1 cellular context compared by ENCODE assay signal in genomic region chr10:96129387-96130325, GRCh38.
TF ChIP-seq lines count a peak whose summit lies in the region.

Gene ZNF518A, plus strand, starts transcription at chr10:96130297. Its CDS starts 26,026 bp downstream, at chr10:96156323.

TF ChIP-seq in HEK293, 187 proteins besides CTCF, POLR2A, EP300 and RAD21 (continued from another document and continues in another):
- TF ChIP-seq ZNF354C (tag by site-specific recombination; IDR thresholded peaks at IDR 0.05; ENCODE audit: borderline replicate concordance, low read depth): no peak
- 0 out of 2 replicates have a peak, but pooled peaks have one; percentile 66 for TF ChIP-seq BCL11B (tag by site-specific recombination; IDR thresholded peaks at IDR 0.05; ENCODE audit: low read depth)
- peak; percentile 97 for TF ChIP-seq ZNF580 (tag by site-specific recombination; IDR thresholded peaks at IDR 0.05)
- peak; percentile 88 for TF ChIP-seq ZBTB20 (tag by site-specific recombination; IDR thresholded peaks at IDR 0.05)
- no peak; the same call in 1 of the 2 replicates for TF ChIP-seq ZNF148 (tag by site-specific recombination; IDR thresholded peaks at IDR 0.05; ENCODE audit: borderline replicate concordance)
- TF ChIP-seq GLIS1 (tag by site-specific recombination; IDR thresholded peaks at IDR 0.05): no peak
- 0 out of 2 replicates have a peak, but pooled peaks have one; percentile 15 for TF ChIP-seq PRDM4 (tag by site-specific recombination; IDR thresholded peaks at IDR 0.05)
- TF ChIP-seq FEZF1 (tag by site-specific recombination; IDR thresholded peaks at IDR 0.05): peak; percentile 46
- no peak for TF ChIP-seq ZNF654 (tag by site-specific recombination; IDR thresholded peaks at IDR 0.05; ENCODE audit: low read depth)
- peak; percentile 53; the same call in 1 of the 2 replicates for TF ChIP-seq ZNF624 (tag by site-specific recombination; IDR thresholded peaks at IDR 0.05)
- no peak for TF ChIP-seq ZNF184 (tag by site-specific recombination; IDR thresholded peaks at IDR 0.05)
- TF ChIP-seq SP7 (tag by site-specific recombination; IDR thresholded peaks at IDR 0.05): peak; percentile 81
- no peak for TF ChIP-seq ZNF132 (tag by site-specific recombination; IDR thresholded peaks at IDR 0.05; ENCODE audit: borderline replicate concordance)
- peak; percentile 94 for TF ChIP-seq ZNF600 (tag by site-specific recombination; IDR thresholded peaks at IDR 0.05)
- TF ChIP-seq ZNF660 (tag by site-specific recombination; IDR thresholded peaks at IDR 0.05): peak; percentile 85
- TF ChIP-seq ZSCAN18 (tag by site-specific recombination; IDR thresholded peaks at IDR 0.05): 0 out of 2 replicates have a peak, but pooled peaks have one; percentile 13
- peak; percentile 95 for TF ChIP-seq YY1 (tag by site-specific recombination; IDR thresholded peaks at IDR 0.05)
- TF ChIP-seq ZNF10 (tag by site-specific recombination; IDR thresholded peaks at IDR 0.05): no peak
- TF ChIP-seq ZNF777 (tag by site-specific recombination; IDR thresholded peaks at IDR 0.05; ENCODE audit: borderline replicate concordance): no peak; the same call in 1 of the 2 replicates
- no peak for TF ChIP-seq AEBP2 (tag by site-specific recombination; IDR thresholded peaks at IDR 0.05; ENCODE audit: borderline replicate concordance)
- TF ChIP-seq ZNF530 (tag by site-specific recombination; IDR thresholded peaks at IDR 0.05; ENCODE audit: low read depth): no peak
- TF ChIP-seq ZBTB26 (tag by site-specific recombination; optimal IDR thresholded peaks at IDR 0.05): peak; percentile 90
- TF ChIP-seq ZNF704 (tag by site-specific recombination; IDR thresholded peaks at IDR 0.05): no peak
- no peak for TF ChIP-seq ZNF548 (tag by site-specific recombination; IDR thresholded peaks at IDR 0.05)
- TF ChIP-seq KLF8 (tag by site-specific recombination; IDR thresholded peaks at IDR 0.05): peak; percentile 45; the same call in 1 of the 2 replicates
- no peak for TF ChIP-seq ZNF626 (tag by site-specific recombination; IDR thresholded peaks at IDR 0.05)
- TF ChIP-seq ZNF416 (tag by site-specific recombination; IDR thresholded peaks at IDR 0.05): no peak
- peak; percentile 34; the same call in 1 of the 2 replicates for TF ChIP-seq ZNF843 (tag by site-specific recombination; IDR thresholded peaks at IDR 0.05)
- TF ChIP-seq ZNF404 (tag by site-specific recombination; IDR thresholded peaks at IDR 0.05): no peak
- TF ChIP-seq ZNF341 (tag by site-specific recombination; IDR thresholded peaks at IDR 0.05; ENCODE audit: low read depth): peak; percentile 31; the same call in 1 of the 2 replicates
- no peak for TF ChIP-seq ZBTB1 (tag by site-specific recombination; IDR thresholded peaks at IDR 0.05)
- no peak for TF ChIP-seq SCRT1 (tag by site-specific recombination; IDR thresholded peaks at IDR 0.05; ENCODE audit: borderline replicate concordance)
- TF ChIP-seq YY2 (tag by site-specific recombination; IDR thresholded peaks at IDR 0.05): peak; percentile 91
- 0 out of 2 replicates have a peak, but pooled peaks have one; percentile 17 for TF ChIP-seq ZNF223 (tag by site-specific recombination; IDR thresholded peaks at IDR 0.05)
- no peak for TF ChIP-seq GLIS2 (tag by site-specific recombination; IDR thresholded peaks at IDR 0.05)
- no peak for TF ChIP-seq ZNF549 (tag by site-specific recombination; IDR thresholded peaks at IDR 0.05)
- no peak for TF ChIP-seq ZNF830 (tag by site-specific recombination; IDR thresholded peaks at IDR 0.05; ENCODE audit: low read depth)
- peak; percentile 91; the same call in 1 of the 2 replicates for TF ChIP-seq ZNF621 (tag by site-specific recombination; IDR thresholded peaks at IDR 0.05)
- TF ChIP-seq ZNF133 (tag by site-specific recombination; IDR thresholded peaks at IDR 0.05): no peak
- no peak for TF ChIP-seq ZFP3 (tag by site-specific recombination; IDR thresholded peaks at IDR 0.05; ENCODE audit: low read depth)
- no peak for TF ChIP-seq HOXA7 (CRISPR knock-in tag; IDR thresholded peaks at IDR 0.05; ENCODE audit: borderline replicate concordance)
- no peak for TF ChIP-seq TCF7L2 (IDR thresholded peaks at IDR 0.05; ENCODE audit: borderline replicate concordance, low read depth, low read length)
- TF ChIP-seq ZFP37 (tag by site-specific recombination; IDR thresholded peaks at IDR 0.05): peak; percentile 82
- TF ChIP-seq ZNF791 (tag by site-specific recombination; IDR thresholded peaks at IDR 0.05): no peak
- no peak for TF ChIP-seq ZNF837 (tag by site-specific recombination; IDR thresholded peaks at IDR 0.05)
- TF ChIP-seq ZNF585B (tag by site-specific recombination; IDR thresholded peaks at IDR 0.05): no peak
- no peak for TF ChIP-seq ZNF19 (tag by site-specific recombination; IDR thresholded peaks at IDR 0.05; ENCODE audit: low read depth)
- no peak for TF ChIP-seq ZNF175 (tag by site-specific recombination; IDR thresholded peaks at IDR 0.05)
- TF ChIP-seq ZNF18 (tag by site-specific recombination; IDR thresholded peaks at IDR 0.05): no peak
- no peak for TF ChIP-seq ZNF670 (tag by site-specific recombination; IDR thresholded peaks at IDR 0.05; ENCODE audit: low read depth)
- peak; percentile 98 for TF ChIP-seq ZNF518A (tag by site-specific recombination; conservative IDR thresholded peaks at IDR 0.05; ENCODE audit: low read depth)
